11 cellular contexts compared by ENCODE assay signal in genomic region chr17:74369665-74370490, GRCh38. TPM values are rescaled to one million over a fixed set of nuclear protein-coding genes. Genes with fewer than 3 reads are reported as not detected.
"Had no signal": no experiment of that assay in that cellular context is flagged by ENCODE, and none has a peak within 500 bp of the region (broad histone marks: within the 10 kb centered on the region; RNA-seq: fewer than 3 reads in every experiment).

No MANE protein-coding gene starts in this region.

- H3K4me3 ChIP-seq: dorsolateral prefrontal cortex, gastroesophageal sphincter, lung, transverse colon had no signal

- DNase-seq: dorsolateral prefrontal cortex, posterior cingulate gyrus had no signal

- H3K36me3 ChIP-seq: gastroesophageal sphincter, neutrophil, transverse colon had no signal

- H3K9me3 Mint-ChIP-seq: activated CD4-positive, alpha-beta memory T cell treated with anti-CD3 and anti-CD28 coated beads for 36 hours; activated naive CD8-positive, alpha-beta T cell treated with anti-CD3 and anti-CD28 coated beads, Interleukin-2, amount 10 ng/mL, durations not matched to agents 7 days and 5 days; mesothelial cell of epicardium had no signal

- H3K4me1 Mint-ChIP-seq: mesothelial cell of epicardium had no signal

- H3K36me3 Mint-ChIP-seq: activated CD4-positive, alpha-beta memory T cell treated with anti-CD3 and anti-CD28 coated beads for 36 hours; activated naive CD8-positive, alpha-beta T cell treated with anti-CD3 and anti-CD28 coated beads, Interleukin-2, amount 10 ng/mL, durations not matched to agents 7 days and 5 days; mesothelial cell of epicardium had no signal

- ATAC-seq: gastroesophageal sphincter had no signal

- H3K9me3 ChIP-seq: gastroesophageal sphincter, neutrophil, transverse colon had no signal

- H3K27me3 Mint-ChIP-seq: activated CD4-positive, alpha-beta memory T cell treated with anti-CD3 and anti-CD28 coated beads for 36 hours had no signal

- H3K27ac Mint-ChIP-seq: activated CD4-positive, alpha-beta memory T cell treated with anti-CD3 and anti-CD28 coated beads for 36 hours; mesothelial cell of epicardium had no signal

- H3K4me3 Mint-ChIP-seq: activated CD4-positive, alpha-beta memory T cell treated with anti-CD3 and anti-CD28 coated beads for 36 hours; mesothelial cell of epicardium had no signal

- H3K27me3 ChIP-seq: transverse colon had no signal

- H3K27ac ChIP-seq: gastroesophageal sphincter, neutrophil, transverse colon had no signal

RNA-seq across cellular contexts. Expression of gene GPR142, which starts 2.6 kb away (rescaled TPM):
- total RNA-seq: activated CD4-positive, alpha-beta memory T cell treated with anti-CD3 and anti-CD28 coated beads for 36 hours; activated naive CD8-positive, alpha-beta T cell treated with anti-CD3 and anti-CD28 coated beads, Interleukin-2, amount 10 ng/mL, durations not matched to agents 7 days and 5 days; lung; mesothelial cell of epicardium; myocyte; skeletal muscle tissue had no signal

RNA-seq across cellular contexts. Expression of gene BTBD17, which starts 8.2 kb away (rescaled TPM):
- total RNA-seq: activated CD4-positive, alpha-beta memory T cell treated with anti-CD3 and anti-CD28 coated beads for 36 hours; activated naive CD8-positive, alpha-beta T cell treated with anti-CD3 and anti-CD28 coated beads, Interleukin-2, amount 10 ng/mL, durations not matched to agents 7 days and 5 days; gastroesophageal sphincter; myocyte; skeletal muscle tissue; transverse colon had no signal

RNA-seq across cellular contexts. Expression of gene KIF19, which starts 43.9 kb away (rescaled TPM):
- total RNA-seq: mesothelial cell of epicardium, myocyte had no signal
